Comparison of ENCODE assay signal across 8 cellular contexts in the genomic region with DNA sequence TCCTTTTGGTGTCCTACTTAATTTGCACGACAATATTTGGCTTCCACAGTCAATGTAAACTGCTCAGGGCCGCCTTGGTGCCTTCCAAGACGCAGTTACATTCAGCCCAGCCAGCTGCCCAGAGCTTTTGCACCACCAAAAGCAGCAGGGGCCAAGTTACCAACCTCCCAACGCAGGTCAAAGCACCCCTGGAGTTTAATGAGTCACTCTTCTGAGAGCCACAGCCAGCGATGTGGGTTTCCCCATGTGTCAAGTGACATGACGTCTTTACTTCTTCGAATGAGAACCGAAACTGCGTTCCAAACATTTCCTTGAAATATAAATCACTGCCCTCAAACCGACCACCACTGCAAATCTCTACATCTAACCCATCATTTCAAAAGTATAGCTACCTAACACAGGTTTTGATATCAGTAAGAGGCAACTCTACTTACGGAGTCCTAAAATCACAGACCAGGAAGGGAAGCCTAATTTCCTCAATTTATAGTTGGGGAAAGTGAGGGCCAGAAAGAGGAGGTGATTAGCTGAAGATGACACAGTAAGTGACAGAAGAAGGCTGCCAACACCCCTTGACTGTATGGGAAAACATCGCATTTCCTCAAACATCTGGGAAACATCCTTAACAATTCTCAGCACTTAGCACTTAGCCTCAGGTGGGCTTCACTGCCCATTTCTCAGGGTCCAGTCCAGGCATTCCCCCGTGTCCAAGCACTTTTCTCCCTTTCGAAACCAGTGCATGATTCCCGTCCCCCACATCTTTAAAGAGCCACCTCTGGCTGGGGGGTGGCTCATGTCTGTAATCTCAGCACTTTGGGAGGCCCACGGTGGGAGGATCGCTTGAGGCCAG. TPM values are rescaled to one million over a fixed set of nuclear protein-coding genes. Genes with fewer than 3 reads are reported as not detected.
DNase-seq lines count a peak whose midpoint lies in the region; ATAC-seq and TF ChIP-seq lines count a peak whose summit lies in the region.

No MANE protein-coding gene starts in this region.

- no peak overlapping the region for H3K9ac ChIP-seq in HUES64 (ENCODE audit: low read depth, low read length)

- 37% methylated on average over 17 of the region's 17 CpGs for WGBS in HUES64

- peak; percentile 98 for ATAC-seq in GM21825 (IDR thresholded peaks at IDR 0.05; ENCODE audit: unreplicated experiment)

- H4K20me1 ChIP-seq in osteoblast (ENCODE audit: insufficient read depth, low read length) = no peaks in the 10 kb centered on the region

- H3K27me3 ChIP-seq in HUES64 (ENCODE audit: insufficient read depth, low read length) (no peaks in the 10 kb centered on the region), osteoblast (ENCODE audit: insufficient read depth, low read length) (no peaks in the 10 kb centered on the region)

- H3K4me1 ChIP-seq in HUES64 (ENCODE audit: insufficient read depth, low read length) = peaks cover 69% of the 10 kb centered on the region
- peaks cover 35% of the 10 kb centered on the region for H3K4me1 ChIP-seq in osteoblast (ENCODE audit: insufficient read depth, low read length)

- peaks cover 41% of the 10 kb centered on the region for H3K79me2 ChIP-seq in osteoblast (ENCODE audit: insufficient read depth, low read length)

- H3K4me3 ChIP-seq in HUES64 (ENCODE audit: low read length) = no peak overlapping the region
- H3K4me3 ChIP-seq in osteoblast (ENCODE audit: insufficient read depth, low read length) = peak overlapping the region; percentile 51

- H3K27ac ChIP-seq in HUES64 (ENCODE audit: low read depth, low read length) (peak overlapping the region; percentile 38; the same call in 1 of the 2 replicates), epithelial cell of prostate (peak overlapping the region; percentile 7), osteoblast (ENCODE audit: low read depth, low read length) (peak overlapping the region; percentile 83)

- H2AFZ ChIP-seq in osteoblast (ENCODE audit: low read length) = peak overlapping the region; percentile 24

- H3K36me3 ChIP-seq in HUES64 (ENCODE audit: insufficient read depth, low read length) (no peaks in the 10 kb centered on the region), osteoblast (ENCODE audit: insufficient read depth, low read length) (no peaks in the 10 kb centered on the region)

- peak overlapping the region; percentile 79 for H3K4me2 ChIP-seq in osteoblast (ENCODE audit: insufficient read depth, low read length)

- TF ChIP-seq CTCF in GM10266 (IDR thresholded peaks at IDR 0.05; ENCODE audit: control insufficient read depth, insufficient read depth, low read depth, missing control alignments) (no peak), osteoblast (IDR thresholded peaks at IDR 0.05; ENCODE audit: extremely low read depth, low read depth, low read length) (no peak)

- H3K9me3 ChIP-seq in HUES64 (ENCODE audit: insufficient read depth, low read depth, low read length) (no peaks in the 10 kb centered on the region), osteoblast (ENCODE audit: low read depth, low read length) (no peaks in the 10 kb centered on the region)

- DNase-seq in GM10266 (ENCODE audit: extremely low spot score) (peak; percentile 79), epithelial cell of prostate (ENCODE audit: low read depth, low spot score) (no peak), osteoblast (ENCODE audit: insufficient read length, low spot score, missing footprints) (no peak), NCI-H1092 (lab: John Stamatoyannopoulos, UW) (no peak), COLO829 (ENCODE audit: low spot score) (no peak)
- peak; percentile 27 for DNase-seq in activated CD4-positive, alpha-beta T cell treated with anti-CD3 and anti-CD28 coated beads for 1 hour

RNA-seq across cellular contexts. Expression of a gene that starts 24.5 kb away (rescaled TPM):
- 15.0 TPM for polyA plus RNA-seq in HUES64 (2013, experiment 1 of 2)
- 13.4 TPM for polyA plus RNA-seq in HUES64 (2013, experiment 2 of 2)
- 4.7 and 6.5 TPM in 2 replicates for total RNA-seq in osteoblast

Comparison
In these comparisons a context has a peak if more than half of its experiments do, and no peak if none do; other contexts are left out.
1. DNase-seq: peak in GM10266 (single experiment) and activated CD4-positive, alpha-beta T cell treated with anti-CD3 and anti-CD28 coated beads for 1 hour (single experiment); none in epithelial cell of prostate (single experiment), osteoblast (single experiment), NCI-H1092 (single experiment) and COLO829 (single experiment).
2. H3K27ac ChIP-seq: peak in every context shown above with its lines; median percentile 83 in osteoblast; 38 in HUES64; 7 in epithelial cell of prostate.